In genomic region chr10:102976328-102976727, GRCh38 we compare ENCODE assay signal across 6 cellular contexts. TPM values are rescaled to one million over a fixed set of nuclear protein-coding genes. Genes with fewer than 3 reads are reported as not detected.
A peak's percentile ranks its signal among the peaks of the same experiment; 100 is the strongest.
DNase-seq lines count a peak whose midpoint lies in the region; ATAC-seq and TF ChIP-seq lines count a peak whose summit lies in the region.
"Not testable (repeated sequence)": the region's sequence is repeated elsewhere in the genome, so short reads cannot be mapped to it uniquely, and the experiment has no call there.

No MANE protein-coding gene starts in this region.

- not testable (repeated sequence) for H3K9me2 ChIP-seq in GM23248 (ENCODE audit: insufficient read depth)

- H2AFZ ChIP-seq in GM23248; mammary epithelial cell (ENCODE audit: low read depth, low read length): not testable (repeated sequence)

- not testable (repeated sequence) for H4K20me1 ChIP-seq in GM23248 (ENCODE audit: insufficient read depth); mammary epithelial cell (ENCODE audit: insufficient read depth, low read length)

- 85 to 87% methylated on average over 3 of the region's 3 CpGs for WGBS in GM23248 (ENCODE audit: low coverage in 1 of 2, low lambda C conversion rate in 2 of 2, missing lambda C conversion rate in 2 of 2), 2 experiments
- 56% methylated on average over 3 of the region's 3 CpGs for whole genome bisulfite sequencing in mammary epithelial cell (ENCODE audit: low coverage, missing lambda C conversion rate)

- in situ Hi-C loops in GM23248 (cut with MboI); mammary epithelial cell (cut with MboI; ENCODE audit: low sequenced_read_pairs in 2 of 2): not testable (repeated sequence)

- H3K4me3 ChIP-seq in GM23248 (0 out of 2 replicates have a peak overlapping the region, but pooled peaks have one; percentile 25), thoracic aorta (peak overlapping the region; percentile 42)
- H3K4me3 ChIP-seq in mammary epithelial cell (replicated peaks in 1 of 3; ENCODE audit: insufficient read depth in 1 of 3, low read depth in 2 of 3, low read length in 3 of 3); mucosa of rectum (ENCODE audit: low read length in 2 of 2): not testable (repeated sequence)

- not testable (repeated sequence) for H3K36me3 ChIP-seq in GM23248 (ENCODE audit: low read depth); mammary epithelial cell (ENCODE audit: insufficient read depth, low read length); mucosa of rectum (ENCODE audit: control insufficient read depth in 2 of 2, insufficient read depth in 2 of 2, low read length in 2 of 2); thoracic aorta

- intact Hi-C loops in mammary epithelial cell (cut with micrococcal nuclease); head of caudate nucleus (cut with DNase I): not testable (repeated sequence)

- not testable (repeated sequence) for H3K79me2 ChIP-seq in GM23248 (ENCODE audit: insufficient read depth); mammary epithelial cell (ENCODE audit: insufficient read depth, low read length)

- not testable (repeated sequence) for DNase-seq in GM23248; thoracic aorta (ENCODE audit: low spot score)
- peak; percentile 14 for DNase-seq in mammary epithelial cell
- peak in 33 of 42 donors; percentile 4 to 77 (median 39) for DNase-seq in head of caudate nucleus
- peak; percentile 13 for DNase-seq in putamen (ENCODE audit: low spot score)

- dilution Hi-C loops in mammary epithelial cell (cut with HindIII; ENCODE audit: low sequenced_read_pairs), result not testable (repeated sequence)

- H3K9ac ChIP-seq in GM23248; mammary epithelial cell (ENCODE audit: insufficient read depth, low read length); mucosa of rectum (ENCODE audit: low read depth in 1 of 2, low read length in 2 of 2): not testable (repeated sequence)

- not testable (repeated sequence) for ATAC-seq in thoracic aorta (ENCODE audit: insufficient number of reproducible peaks, low FRiP score, low read depth)

- H3F3A ChIP-seq in GM23248 (ENCODE audit: insufficient read depth), result peaks cover 10% of the 10 kb centered on the region

- H3K4me1 ChIP-seq in GM23248 (ENCODE audit: insufficient read depth) (peaks cover 12% of the 10 kb centered on the region), thoracic aorta (ENCODE audit: control insufficient read depth in 1 of 2, low read depth in 2 of 2) (peaks cover 0 to 22% of the 10 kb centered on the region in 2 donors)
- H3K4me1 ChIP-seq in mammary epithelial cell (ENCODE audit: insufficient read depth, low read length); mucosa of rectum (ENCODE audit: control insufficient read depth in 2 of 2, insufficient read depth in 2 of 2, low read length in 2 of 2): not testable (repeated sequence)

- H3K4me2 ChIP-seq in GM23248 (ENCODE audit: unreplicated experiment), result peak overlapping the region; percentile 65
- peak overlapping the region; percentile 48 for H3K4me2 ChIP-seq in mammary epithelial cell (ENCODE audit: insufficient read depth, low read depth, low read length)

- TF ChIP-seq CTCF in mammary epithelial cell (conservative IDR thresholded peaks at IDR 0.05 in 1 of 2, IDR thresholded peaks at IDR 0.05 in 1 of 2; ENCODE audit: extremely low read depth in 1 of 2, insufficient read depth in 1 of 2, low read depth in 1 of 2, low read length in 2 of 2); thoracic aorta (IDR thresholded peaks at IDR 0.05): not testable (repeated sequence)

- 0 out of 2 replicates have a peak overlapping the region, but pooled peaks have one; percentile 7 for H3K27ac ChIP-seq in GM23248
- not testable (repeated sequence) for H3K27ac ChIP-seq in mammary epithelial cell (ENCODE audit: insufficient read depth, low read depth, low read length)
- H3K27ac ChIP-seq in mucosa of rectum (ENCODE audit: low read depth in 2 of 2, low read length in 2 of 2), result peak overlapping the region; percentile 49 to 66
- peak overlapping the region; percentile 26 to 27 for H3K27ac ChIP-seq in thoracic aorta

- not testable (repeated sequence) for H3K9me3 ChIP-seq in GM23248 (ENCODE audit: low read depth); mammary epithelial cell (replicated peaks; ENCODE audit: insufficient read depth, low read length); mucosa of rectum (ENCODE audit: control insufficient read depth in 2 of 2, low read length in 2 of 2); thoracic aorta

- BruUV-seq in mammary epithelial cell (replicated peaks; lab: Mats Ljungman, UMichigan), result not testable (repeated sequence)

- H3K27me3 ChIP-seq in GM23248 (replicated peaks; ENCODE audit: insufficient read depth); mammary epithelial cell (ENCODE audit: insufficient read depth, low read length); mucosa of rectum (ENCODE audit: control insufficient read depth in 2 of 2, insufficient read depth in 2 of 2, low read length in 2 of 2); thoracic aorta (replicated peaks; ENCODE audit: insufficient read depth): not testable (repeated sequence)

- CTCF ChIA-PET in mammary epithelial cell (lab: Charles Lee; ENCODE audit: low non-redundant PET), result not testable (repeated sequence)

RNA-seq across cellular contexts. Expression of gene CNNM2, which starts 58.2 kb away (rescaled TPM):
- 4.0 and 5.7 TPM in 2 replicates for total RNA-seq in GM23248 (2014; rRNA removed; shearing (Covaris generic))
- polyA plus RNA-seq in GM23248 (2016; fragmentation: Nextera tagmentation; extraction: Ambion mirVana) (1.0 and 1.3 TPM in 2 replicates), mammary epithelial cell (2.4 TPM)
- total RNA-seq in mammary epithelial cell (1 to 10 TPM; 4.5 to 5.5 TPM), thoracic aorta (10 to 100 TPM; 12.2 to 24.5 TPM)
- 1.3 TPM for polyA minus RNA-seq in mammary epithelial cell
